ENCODE assay signal across 21 cellular contexts in the genomic region with DNA sequence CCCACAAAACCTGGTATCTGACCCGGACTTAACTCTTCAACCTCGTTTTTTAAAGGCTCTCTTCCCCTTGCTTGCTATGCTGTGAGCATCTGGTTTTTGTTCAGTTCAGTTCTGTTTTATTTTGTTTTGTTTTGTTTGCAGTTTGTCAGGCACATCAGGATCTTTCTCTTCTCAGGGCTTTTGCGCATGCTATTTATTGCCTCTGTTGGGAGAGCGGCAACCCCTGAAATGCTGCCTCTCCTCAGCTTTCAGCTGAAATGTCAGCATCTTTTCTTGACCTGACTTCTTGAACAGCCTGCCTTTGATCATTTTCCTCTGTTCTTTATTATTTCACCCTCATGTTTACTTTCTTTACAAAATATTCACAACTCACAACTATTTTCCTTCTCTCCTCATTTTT. TPM values are rescaled to one million over a fixed set of nuclear protein-coding genes. Genes with fewer than 3 reads are reported as not detected.
DNase-seq lines count a peak whose midpoint lies in the region; ATAC-seq and TF ChIP-seq lines count a peak whose summit lies in the region.
"Had no signal": no experiment of that assay in that cellular context is flagged by ENCODE, and none has a peak within 500 bp of the region (broad histone marks: within the 10 kb centered on the region; RNA-seq: fewer than 3 reads in every experiment).

No MANE protein-coding gene starts in this region.

- no peaks in the 10 kb centered on the region for H3K27me3 ChIP-seq in SK-N-SH (ENCODE audit: insufficient read depth)
- no peaks in the 10 kb centered on the region for H3K27me3 ChIP-seq in colonic mucosa
- H3K27me3 ChIP-seq: BLaER1 treated with 17β-estradiol and CSF1 and Interleukin-3, amounts not matched to agents 10 nM and 100 nM; Peyer's patch had no signal

- H3K36me3 ChIP-seq in SK-N-SH (replicated peaks in 1 of 2; ENCODE audit: control insufficient read depth in 1 of 2, insufficient read depth in 2 of 2, low read length in 1 of 2) (no peaks in the 10 kb centered on the region), colonic mucosa (no peaks in the 10 kb centered on the region)
- H3K36me3 ChIP-seq: BLaER1 treated with 17β-estradiol and CSF1 and Interleukin-3, amounts not matched to agents 10 nM and 100 nM; Peyer's patch had no signal

- H3K79me2 ChIP-seq in SK-N-SH (ENCODE audit: insufficient read depth), result no peaks in the 10 kb centered on the region

- no peaks in the 10 kb centered on the region for H4K20me1 ChIP-seq in SK-N-SH (ENCODE audit: insufficient read depth)
- H4K20me1 ChIP-seq: BLaER1 treated with 17β-estradiol and CSF1 and Interleukin-3, amounts not matched to agents 10 nM and 100 nM had no signal

- in situ Hi-C loops in G401 (cut with HindIII; ENCODE audit: low sequenced_read_pairs), result no loop called here

- POLR2A ChIA-PET in SK-N-SH (lab: Yijun Ruan, JAX), result no interaction called here

- TF ChIP-seq RAD21 in SK-N-SH (IDR thresholded peaks at IDR 0.05; ENCODE audit: low read length), result no peak

- no peaks in the 10 kb centered on the region for H3K9me2 ChIP-seq in SK-N-SH

- no peak overlapping the region for H3K4me3 ChIP-seq in SK-N-SH (ENCODE audit: low read depth in 2 of 2, low read length in 1 of 2)
- H3K4me3 ChIP-seq in choroid plexus epithelial cell (ENCODE audit: low read depth, low read length), result no peak overlapping the region
- H3K4me3 ChIP-seq in colonic mucosa, result no peak overlapping the region
- H3K4me3 ChIP-seq: BLaER1 treated with 17β-estradiol and CSF1 and Interleukin-3, amounts not matched to agents 10 nM and 100 nM; Peyer's patch had no signal

- H3K9ac ChIP-seq in SK-N-SH (no peak overlapping the region), colonic mucosa (ENCODE audit: low read depth in 2 of 2, low read length in 2 of 2) (no peak overlapping the region)
- H3K9ac ChIP-seq: BLaER1 treated with 17β-estradiol and CSF1 and Interleukin-3, amounts not matched to agents 10 nM and 100 nM had no signal

- no peak for TF ChIP-seq CTCF in SK-N-SH (IDR thresholded peaks at IDR 0.05)
- no peak for TF ChIP-seq CTCF in choroid plexus epithelial cell (conservative IDR thresholded peaks at IDR 0.05; ENCODE audit: low read depth, low read length)
- no peak for TF ChIP-seq CTCF in colonic mucosa (IDR thresholded peaks at IDR 0.05)

- peak; percentile 24; the same call in 1 of the 3 replicates for ATAC-seq in SK-N-SH treated with all-trans-retinoic acid at 6 μM for 48 hours
- no peak for ATAC-seq in HG03175 (IDR thresholded peaks at IDR 0.05; ENCODE audit: unreplicated experiment)
- no peak for ATAC-seq in HG02571 (IDR thresholded peaks at IDR 0.05; ENCODE audit: unreplicated experiment)

- intact Hi-C loops in colonic mucosa (cut with DNase I), result no loop called here

- TF ChIP-seq EP300 in SK-N-SH (IDR thresholded peaks at IDR 0.05; ENCODE audit: borderline replicate concordance in 1 of 2, low read depth in 1 of 2, low read length in 1 of 2), result no peak

- no peaks in the 10 kb centered on the region for H3F3A ChIP-seq in SK-N-SH (replicated peaks; ENCODE audit: insufficient read depth)

- CTCF ChIA-PET in SK-N-SH (lab: Yijun Ruan, JAX), result interaction anchor here (0.6 to 1.2 kb wide), 2 partner anchors 8 to 244 kb away, joined by 3 read pairs; no protein-coding TSS in a partner anchor

- H3K4me1 ChIP-seq in SK-N-SH (ENCODE audit: control insufficient read depth in 1 of 2, insufficient read depth in 2 of 2, low read depth in 1 of 2, low read length in 1 of 2), result no peaks in the 10 kb centered on the region; a peak in 1 of 4 replicates
- no peaks in the 10 kb centered on the region for H3K4me1 ChIP-seq in colonic mucosa
- H3K4me1 ChIP-seq: Caco-2, Peyer's patch had no signal

- no peak overlapping the region for H3K4me2 ChIP-seq in SK-N-SH
- H3K4me2 ChIP-seq: BLaER1 treated with 17β-estradiol and CSF1 and Interleukin-3, amounts not matched to agents 10 nM and 100 nM had no signal

- 82% methylated on average over 4 of the region's 4 CpGs for WGBS in SK-N-SH (ENCODE audit: low lambda C conversion rate)

- DNase-seq in SK-N-SH (no peak), choroid plexus epithelial cell (ENCODE audit: low read depth) (peak; percentile 14), left kidney (ENCODE audit: low read depth, low spot score) (peak; percentile 56), colonic mucosa (no peak), G401 (ENCODE audit: low spot score) (no peak)
- DNase-seq: ACHN; Caco-2; CD4-positive, alpha-beta memory T cell; GOT3; Kasumi-1; NCI-H1694; NCI-H2081 treated with DMSO at 0.1 percent for 48 hours; NCI-H2171 treated with DMSO at 0.1 percent for 48 hours; NCI-H524 treated with DMSO at 0.1 percent for 48 hours; NCI-H82; Peyer's patch had no signal

- H2AFZ ChIP-seq in SK-N-SH (ENCODE audit: low read depth), result no peak overlapping the region

- H3K27ac ChIP-seq in SK-N-SH (ENCODE audit: low read depth in 2 of 2, low read length in 1 of 2) (no peak overlapping the region), colonic mucosa (no peak overlapping the region)
- H3K27ac ChIP-seq: 22Rv1; BLaER1 treated with 17β-estradiol and CSF1 and Interleukin-3, amounts not matched to agents 10 nM and 100 nM; Peyer's patch had no signal

- H3K9me3 ChIP-seq in SK-N-SH (no peaks in the 10 kb centered on the region), colonic mucosa (no peaks in the 10 kb centered on the region)
- H3K9me3 ChIP-seq: BLaER1 treated with 17β-estradiol and CSF1 and Interleukin-3, amounts not matched to agents 10 nM and 100 nM; Caco-2; Peyer's patch had no signal

TF ChIP-seq in SK-N-SH treated with all-trans-retinoic acid at 6 μM for 48 hours, 23 proteins besides CTCF, POLR2A, EP300 and RAD21:
- no peak for TF ChIP-seq CSDC2 (CRISPR knock-in tag; IDR thresholded peaks at IDR 0.05)

TF ChIP-seq in SK-N-SH, 30 proteins besides CTCF, POLR2A, EP300 and RAD21:
- TF ChIP-seq, protein P1, sequence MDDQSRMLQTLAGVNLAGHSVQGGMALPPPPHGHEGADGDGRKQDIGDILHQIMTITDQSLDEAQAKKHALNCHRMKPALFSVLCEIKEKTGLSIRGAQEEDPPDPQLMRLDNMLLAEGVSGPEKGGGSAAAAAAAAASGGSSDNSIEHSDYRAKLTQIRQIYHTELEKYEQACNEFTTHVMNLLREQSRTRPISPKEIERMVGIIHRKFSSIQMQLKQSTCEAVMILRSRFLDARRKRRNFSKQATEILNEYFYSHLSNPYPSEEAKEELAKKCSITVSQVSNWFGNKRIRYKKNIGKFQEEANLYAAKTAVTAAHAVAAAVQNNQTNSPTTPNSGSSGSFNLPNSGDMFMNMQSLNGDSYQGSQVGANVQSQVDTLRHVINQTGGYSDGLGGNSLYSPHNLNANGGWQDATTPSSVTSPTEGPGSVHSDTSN (IDR thresholded peaks at IDR 0.05), result no peak
- no peak for TF ChIP-seq RCOR1 (IDR thresholded peaks at IDR 0.05; ENCODE audit: low read length)
- TF ChIP-seq CHD2 (IDR thresholded peaks at IDR 0.05; ENCODE audit: low read length, partially characterized antibody), result no peak
- no peak for TF ChIP-seq JUND (IDR thresholded peaks at IDR 0.05)
- no peak for TF ChIP-seq YY1 (IDR thresholded peaks at IDR 0.05; ENCODE audit: low read depth)
- TF ChIP-seq SMC3 (IDR thresholded peaks at IDR 0.05; ENCODE audit: low read depth, low read length), result no peak
- TF ChIP-seq FOSL2 (IDR thresholded peaks at IDR 0.05; ENCODE audit: borderline replicate concordance, low read depth), result no peak
- no peak for TF ChIP-seq SIN3A (IDR thresholded peaks at IDR 0.05; ENCODE audit: borderline replicate concordance, low read depth, low read length)

RNA-seq across cellular contexts. Expression of a gene that starts 50.4 kb away (rescaled TPM):
- polyA plus RNA-seq in SK-N-SH (2012; rRNA removed), result 2.9 and 3.3 TPM in 2 replicates
- 2.3 TPM in 2 replicates for polyA plus RNA-seq in SK-N-SH (2012; cell fraction: cytosol; rRNA removed)
- polyA plus RNA-seq in SK-N-SH (2012; cell fraction: nucleus; rRNA removed), result 2.3 and 6.7 TPM in 2 replicates
- total RNA-seq in colonic mucosa, result 10 to 100 TPM; 26.6 to 37.5 TPM
- total RNA-seq in G401 (2014; rRNA removed; shearing (Covaris generic)), result 13.4 and 15.4 TPM in 2 replicates

Comparison
In these comparisons a context has a peak if more than half of its experiments do, and no peak if none do; other contexts are left out.
1. DNase-seq: peak in choroid plexus epithelial cell (single experiment) and left kidney (single experiment); none in SK-N-SH (single experiment), colonic mucosa (single experiment) and G401 (single experiment).